Comparison of ENCODE assay signal across 10 cellular contexts in genomic region chr5:32522429-32523143, GRCh38.
DNase-seq lines count a peak whose midpoint lies in the region; ATAC-seq and TF ChIP-seq lines count a peak whose summit lies in the region.
"Had no signal": no experiment of that assay in that cellular context is flagged by ENCODE, and none has a peak within 500 bp of the region (broad histone marks: within the 10 kb centered on the region; RNA-seq: fewer than 3 reads in every experiment).

No MANE protein-coding gene starts in this region.

- no peaks in the 10 kb centered on the region for H3K9me2 ChIP-seq in PC-9 (ENCODE audit: insufficient read depth)

- in situ Hi-C loops in astrocyte of the cerebellum (cut with HindIII; ENCODE audit: low sequenced_read_pairs), result no loop called here

- peak; percentile 46 for DNase-seq in GDM1 (lab: John Stamatoyannopoulos, UW)
- peak; percentile 48 to 59 for DNase-seq in PC-9
- DNase-seq in astrocyte of the cerebellum (ENCODE audit: low read depth), result peak; percentile 82
- DNase-seq in natural killer cell treated with Interleukin-12 subunit alpha and Interleukin-12 subunit beta and Interleukin-15 and Interleukin-18, amount 100 ng/mL, for 72 hours (ENCODE audit: low spot score), result no peak
- no peak for DNase-seq in inferior parietal cortex (ENCODE audit: extremely low spot score)
- no peak for DNase-seq in AG08396 (ENCODE audit: low spot score)

- H3K4me1 ChIP-seq in PC-9 (replicated peaks; ENCODE audit: insufficient read depth), result no peaks in the 10 kb centered on the region

- no peaks in the 10 kb centered on the region for H3K4me1 Mint-ChIP-seq in natural killer cell treated with Interleukin-12 subunit alpha and Interleukin-12 subunit beta and Interleukin-15 and Interleukin-18, amount 100 ng/mL, for 72 hours (ENCODE audit: low read depth in 2 of 2)

- H3K9me3 ChIP-seq in PC-9 (ENCODE audit: insufficient read depth, low read depth), result no peaks in the 10 kb centered on the region

- no peak overlapping the region for H3K27ac Mint-ChIP-seq in natural killer cell treated with Interleukin-12 subunit alpha and Interleukin-12 subunit beta and Interleukin-15 and Interleukin-18, amount 100 ng/mL, for 72 hours
- H3K27ac Mint-ChIP-seq: stimulated activated naive CD8-positive, alpha-beta T cell treated with anti-CD3 and anti-CD28 coated beads, Interleukin-15, Interleukin-2, amounts not matched to agents 100 ng/mL and 50 ng/mL, for 24 hours had no signal

- H3K79me2 ChIP-seq in PC-9 (ENCODE audit: low read depth), result no peaks in the 10 kb centered on the region

- CTCF ChIA-PET in PC-9 (lab: Charles Lee), result no interaction called here

- no TSS peak for BruUV-seq in PC-9 (replicated peaks; lab: Mats Ljungman, UMichigan)

- no peaks in the 10 kb centered on the region for H3K36me3 Mint-ChIP-seq in natural killer cell treated with Interleukin-12 subunit alpha and Interleukin-12 subunit beta and Interleukin-15 and Interleukin-18, amount 100 ng/mL, for 72 hours

- H4K20me1 ChIP-seq in PC-9 (ENCODE audit: insufficient read depth), result no peaks in the 10 kb centered on the region

- no peak overlapping the region for H3K4me2 ChIP-seq in PC-9

- H3F3A ChIP-seq in PC-9 (ENCODE audit: insufficient read depth, low read depth), result no peaks in the 10 kb centered on the region

- H3K27me3 ChIP-seq in PC-9 (ENCODE audit: insufficient read depth, low read depth), result peaks cover 30% of the 10 kb centered on the region

- no peak overlapping the region for H3K27ac ChIP-seq in PC-9
- H3K27ac ChIP-seq: SK-N-MC had no signal

- no peak overlapping the region for H3K4me3 Mint-ChIP-seq in natural killer cell treated with Interleukin-12 subunit alpha and Interleukin-12 subunit beta and Interleukin-15 and Interleukin-18, amount 100 ng/mL, for 72 hours
- H3K4me3 Mint-ChIP-seq: stimulated activated naive CD8-positive, alpha-beta T cell treated with anti-CD3 and anti-CD28 coated beads, Interleukin-15, Interleukin-2, amounts not matched to agents 100 ng/mL and 50 ng/mL, for 24 hours had no signal

- TF ChIP-seq CTCF in PC-9 (conservative IDR thresholded peaks at IDR 0.05) (no peak), astrocyte of the cerebellum (IDR thresholded peaks at IDR 0.05; ENCODE audit: low read depth, low read length, missing control alignments) (no peak)

- no peaks in the 10 kb centered on the region for H3K36me3 ChIP-seq in PC-9 (ENCODE audit: low read depth)

- ATAC-seq in natural killer cell treated with Interleukin-12 subunit alpha and Interleukin-12 subunit beta and Interleukin-15 and Interleukin-18, amount 100 ng/mL, for 72 hours, result peak; percentile 65 to 83
- no peak for ATAC-seq in GM18502 (IDR thresholded peaks at IDR 0.05; ENCODE audit: poor library complexity, unreplicated experiment)
- ATAC-seq in GM18868 (IDR thresholded peaks at IDR 0.05; ENCODE audit: unreplicated experiment), result no peak

- H3K27me3 Mint-ChIP-seq in natural killer cell treated with Interleukin-12 subunit alpha and Interleukin-12 subunit beta and Interleukin-15 and Interleukin-18, amount 100 ng/mL, for 72 hours, result peaks cover 0 to 16% of the 10 kb centered on the region in 2 donors

- POLR2A ChIA-PET in PC-9 (lab: Charles Lee; ENCODE audit: unreplicated experiment), result interaction anchor here (0.5 to 0.6 kb wide), 2 partner anchors 215 to 348 kb away, joined by 3 to 5 read pairs; partner anchors contain the start of gene GOLPH3

- no peak overlapping the region for H2AFZ ChIP-seq in PC-9

- no peaks in the 10 kb centered on the region for H3K9me3 Mint-ChIP-seq in natural killer cell treated with Interleukin-12 subunit alpha and Interleukin-12 subunit beta and Interleukin-15 and Interleukin-18, amount 100 ng/mL, for 72 hours
- H3K9me3 Mint-ChIP-seq: stimulated activated naive CD8-positive, alpha-beta T cell treated with anti-CD3 and anti-CD28 coated beads, Interleukin-15, Interleukin-2, amounts not matched to agents 100 ng/mL and 50 ng/mL, for 24 hours had no signal

- intact Hi-C loops in PC-9 (cut with micrococcal nuclease; ENCODE audit: unreplicated experiment), result no loop called here

- H3K4me3 ChIP-seq in PC-9 (no peak overlapping the region), astrocyte of the cerebellum (ENCODE audit: low read depth, low read length) (no peak overlapping the region)
- H3K4me3 ChIP-seq: SK-N-MC had no signal

Comparison
In these comparisons a context has a peak if more than half of its experiments do, and no peak if none do; other contexts are left out.
1. DNase-seq: peak in GDM1 (single experiment), PC-9 (2 of 2) and astrocyte of the cerebellum (single experiment); none in natural killer cell treated with Interleukin-12 subunit alpha and Interleukin-12 subunit beta and Interleukin-15 and Interleukin-18, amount 100 ng/mL, for 72 hours (single experiment), inferior parietal cortex (single experiment) and AG08396 (single experiment).
2. ATAC-seq: peak in natural killer cell treated with Interleukin-12 subunit alpha and Interleukin-12 subunit beta and Interleukin-15 and Interleukin-18, amount 100 ng/mL, for 72 hours (2 of 2); none in GM18502 (single experiment) and GM18868 (single experiment).